In the genomic region with DNA sequence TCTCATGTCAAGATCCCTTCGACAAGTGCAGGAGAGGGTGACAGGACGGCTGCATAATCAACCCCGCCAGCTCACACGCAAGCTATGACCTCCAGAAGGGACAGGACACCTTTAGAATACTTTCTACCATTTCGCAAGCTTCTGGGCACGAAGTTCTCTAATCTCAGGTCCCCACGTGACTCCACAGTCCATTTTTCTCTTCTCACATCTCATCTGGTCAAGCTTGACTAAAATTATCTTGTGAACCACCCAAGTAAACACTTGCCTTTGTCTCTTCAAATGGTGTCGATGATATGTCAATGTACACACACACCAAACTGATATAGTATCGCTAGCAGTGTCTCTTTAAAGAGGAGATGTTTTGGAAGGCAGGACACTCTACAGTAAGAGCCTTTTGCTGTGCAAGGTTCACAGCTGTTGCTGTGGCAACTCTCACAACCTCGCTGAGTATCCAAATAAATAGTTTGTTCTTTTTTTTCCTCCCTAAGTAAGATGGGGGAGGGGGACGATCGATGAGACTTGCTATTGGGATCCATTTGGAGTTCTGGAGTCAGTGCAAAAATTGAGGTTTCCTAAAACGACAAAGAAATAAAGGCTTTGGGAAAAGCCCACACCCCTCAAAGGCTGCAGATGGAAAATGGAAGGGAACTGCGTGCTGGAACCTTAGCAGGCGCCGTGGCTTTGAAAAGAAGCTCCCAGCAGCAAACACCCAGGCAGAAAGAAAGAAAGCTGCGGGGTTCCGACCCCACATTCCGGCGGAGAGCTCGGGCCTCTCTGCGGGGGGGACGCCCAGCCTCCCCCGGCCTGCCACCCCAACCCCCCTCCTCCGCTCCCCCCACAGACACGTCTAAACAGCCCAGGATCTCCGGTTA, we compare ENCODE assay signal across 1 cellular context.
A peak's percentile ranks its signal among the peaks of the same experiment; 100 is the strongest.
TF ChIP-seq lines count a peak whose summit lies in the region.

No MANE protein-coding gene starts in this region.

TF ChIP-seq in HepG2, 621 proteins besides CTCF, POLR2A, EP300 and RAD21 (continued from another document):
- TF ChIP-seq, protein P1, sequence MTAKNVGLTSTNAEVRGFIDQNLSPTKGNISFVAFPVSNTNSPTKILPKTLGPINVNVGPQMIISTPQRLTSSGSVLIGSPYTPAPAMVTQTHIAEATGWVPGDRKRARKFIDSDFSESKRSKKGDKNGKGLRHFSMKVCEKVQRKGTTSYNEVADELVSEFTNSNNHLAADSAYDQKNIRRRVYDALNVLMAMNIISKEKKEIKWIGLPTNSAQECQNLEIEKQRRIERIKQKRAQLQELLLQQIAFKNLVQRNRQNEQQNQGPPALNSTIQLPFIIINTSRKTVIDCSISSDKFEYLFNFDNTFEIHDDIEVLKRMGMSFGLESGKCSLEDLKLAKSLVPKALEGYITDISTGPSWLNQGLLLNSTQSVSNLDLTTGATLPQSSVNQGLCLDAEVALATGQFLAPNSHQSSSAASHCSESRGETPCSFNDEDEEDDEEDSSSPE (CRISPR knock-in tag; IDR thresholded peaks at IDR 0.05), result no peak
- no peak for TF ChIP-seq NRL (CRISPR knock-in tag; IDR thresholded peaks at IDR 0.05; ENCODE audit: borderline replicate concordance)
- no peak for TF ChIP-seq LCORL (IDR thresholded peaks at IDR 0.05)
- TF ChIP-seq LCORL (CRISPR knock-in tag; IDR thresholded peaks at IDR 0.05), result peak; percentile 59
- TF ChIP-seq, protein P2, sequence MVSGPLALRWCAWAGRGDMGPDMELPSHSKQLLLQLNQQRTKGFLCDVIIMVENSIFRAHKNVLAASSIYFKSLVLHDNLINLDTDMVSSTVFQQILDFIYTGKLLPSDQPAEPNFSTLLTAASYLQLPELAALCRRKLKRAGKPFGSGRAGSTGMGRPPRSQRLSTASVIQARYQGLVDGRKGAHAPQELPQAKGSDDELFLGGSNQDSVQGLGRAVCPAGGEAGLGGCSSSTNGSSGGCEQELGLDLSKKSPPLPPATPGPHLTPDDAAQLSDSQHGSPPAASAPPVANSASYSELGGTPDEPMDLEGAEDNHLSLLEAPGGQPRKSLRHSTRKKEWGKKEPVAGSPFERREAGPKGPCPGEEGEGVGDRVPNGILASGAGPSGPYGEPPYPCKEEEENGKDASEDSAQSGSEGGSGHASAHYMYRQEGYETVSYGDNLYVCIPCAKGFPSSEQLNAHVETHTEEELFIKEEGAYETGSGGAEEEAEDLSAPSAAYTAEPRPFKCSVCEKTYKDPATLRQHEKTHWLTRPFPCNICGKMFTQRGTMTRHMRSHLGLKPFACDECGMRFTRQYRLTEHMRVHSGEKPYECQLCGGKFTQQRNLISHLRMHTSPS (CRISPR knock-in tag; IDR thresholded peaks at IDR 0.05; ENCODE audit: low read depth), result no peak
- TF ChIP-seq, protein P3, sequence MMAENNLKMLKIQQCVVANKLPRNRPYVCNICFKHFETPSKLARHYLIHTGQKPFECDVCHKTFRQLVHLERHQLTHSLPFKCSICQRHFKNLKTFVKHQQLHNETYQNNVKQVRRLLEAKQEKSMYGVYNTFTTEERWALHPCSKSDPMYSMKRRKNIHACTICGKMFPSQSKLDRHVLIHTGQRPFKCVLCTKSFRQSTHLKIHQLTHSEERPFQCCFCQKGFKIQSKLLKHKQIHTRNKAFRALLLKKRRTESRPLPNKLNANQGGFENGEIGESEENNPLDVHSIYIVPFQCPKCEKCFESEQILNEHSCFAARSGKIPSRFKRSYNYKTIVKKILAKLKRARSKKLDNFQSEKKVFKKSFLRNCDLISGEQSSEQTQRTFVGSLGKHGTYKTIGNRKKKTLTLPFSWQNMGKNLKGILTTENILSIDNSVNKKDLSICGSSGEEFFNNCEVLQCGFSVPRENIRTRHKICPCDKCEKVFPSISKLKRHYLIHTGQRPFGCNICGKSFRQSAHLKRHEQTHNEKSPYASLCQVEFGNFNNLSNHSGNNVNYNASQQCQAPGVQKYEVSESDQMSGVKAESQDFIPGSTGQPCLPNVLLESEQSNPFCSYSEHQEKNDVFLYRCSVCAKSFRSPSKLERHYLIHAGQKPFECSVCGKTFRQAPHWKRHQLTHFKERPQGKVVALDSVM (CRISPR knock-in tag; IDR thresholded peaks at IDR 0.05), result no peak
- TF ChIP-seq PHF5A (CRISPR knock-in tag; IDR thresholded peaks at IDR 0.05; ENCODE audit: low read depth, unreplicated experiment), result no peak
- no peak for TF ChIP-seq NR2F6 (IDR thresholded peaks at IDR 0.05)
- peak; percentile 57; the same call in 1 of the 2 replicates for TF ChIP-seq NR2F6 (CRISPR knock-in tag; IDR thresholded peaks at IDR 0.05)
- no peak for TF ChIP-seq ZNF33A (CRISPR knock-in tag; IDR thresholded peaks at IDR 0.05; ENCODE audit: borderline replicate concordance)
- TF ChIP-seq, protein P4, sequence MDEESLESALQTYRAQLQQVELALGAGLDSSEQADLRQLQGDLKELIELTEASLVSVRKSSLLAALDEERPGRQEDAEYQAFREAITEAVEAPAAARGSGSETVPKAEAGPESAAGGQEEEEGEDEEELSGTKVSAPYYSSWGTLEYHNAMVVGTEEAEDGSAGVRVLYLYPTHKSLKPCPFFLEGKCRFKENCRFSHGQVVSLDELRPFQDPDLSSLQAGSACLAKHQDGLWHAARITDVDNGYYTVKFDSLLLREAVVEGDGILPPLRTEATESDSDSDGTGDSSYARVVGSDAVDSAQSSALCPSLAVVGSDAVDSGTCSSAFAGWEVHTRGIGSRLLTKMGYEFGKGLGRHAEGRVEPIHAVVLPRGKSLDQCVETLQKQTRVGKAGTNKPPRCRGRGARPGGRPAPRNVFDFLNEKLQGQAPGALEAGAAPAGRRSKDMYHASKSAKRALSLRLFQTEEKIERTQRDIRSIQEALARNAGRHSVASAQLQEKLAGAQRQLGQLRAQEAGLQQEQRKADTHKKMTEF (CRISPR knock-in tag; IDR thresholded peaks at IDR 0.05), result 0 out of 2 replicates have a peak, but pooled peaks have one; percentile 26
- 0 out of 2 replicates have a peak, but pooled peaks have one; percentile 46 for TF ChIP-seq MEF2D (CRISPR knock-in tag; IDR thresholded peaks at IDR 0.05)
- TF ChIP-seq BCL6 (CRISPR knock-in tag; IDR thresholded peaks at IDR 0.05), result no peak
- TF ChIP-seq NFRKB (IDR thresholded peaks at IDR 0.05), result no peak
- TF ChIP-seq, protein P5, sequence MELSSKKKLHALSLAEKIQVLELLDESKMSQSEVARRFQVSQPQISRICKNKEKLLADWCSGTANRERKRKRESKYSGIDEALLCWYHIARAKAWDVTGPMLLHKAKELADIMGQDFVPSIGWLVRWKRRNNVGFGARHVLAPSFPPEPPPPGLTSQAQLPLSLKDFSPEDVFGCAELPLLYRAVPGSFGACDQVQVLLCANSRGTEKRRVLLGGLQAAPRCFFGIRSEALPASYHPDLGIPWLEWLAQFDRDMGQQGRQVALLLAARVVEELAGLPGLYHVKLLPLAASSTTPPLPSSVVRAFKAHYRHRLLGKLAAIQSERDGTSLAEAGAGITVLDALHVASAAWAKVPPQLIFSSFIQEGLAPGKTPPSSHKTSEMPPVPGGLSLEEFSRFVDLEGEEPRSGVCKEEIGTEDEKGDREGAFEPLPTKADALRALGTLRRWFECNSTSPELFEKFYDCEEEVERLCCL (CRISPR knock-in tag; IDR thresholded peaks at IDR 0.05; ENCODE audit: borderline replicate concordance), result no peak
- no peak for TF ChIP-seq ZSCAN9 (CRISPR knock-in tag; IDR thresholded peaks at IDR 0.05; ENCODE audit: borderline replicate concordance)
- TF ChIP-seq TARDBP (CRISPR knock-in tag; IDR thresholded peaks at IDR 0.05), result no peak
- no peak for TF ChIP-seq ZNF543 (CRISPR knock-in tag; IDR thresholded peaks at IDR 0.05)
- TF ChIP-seq, protein P6, sequence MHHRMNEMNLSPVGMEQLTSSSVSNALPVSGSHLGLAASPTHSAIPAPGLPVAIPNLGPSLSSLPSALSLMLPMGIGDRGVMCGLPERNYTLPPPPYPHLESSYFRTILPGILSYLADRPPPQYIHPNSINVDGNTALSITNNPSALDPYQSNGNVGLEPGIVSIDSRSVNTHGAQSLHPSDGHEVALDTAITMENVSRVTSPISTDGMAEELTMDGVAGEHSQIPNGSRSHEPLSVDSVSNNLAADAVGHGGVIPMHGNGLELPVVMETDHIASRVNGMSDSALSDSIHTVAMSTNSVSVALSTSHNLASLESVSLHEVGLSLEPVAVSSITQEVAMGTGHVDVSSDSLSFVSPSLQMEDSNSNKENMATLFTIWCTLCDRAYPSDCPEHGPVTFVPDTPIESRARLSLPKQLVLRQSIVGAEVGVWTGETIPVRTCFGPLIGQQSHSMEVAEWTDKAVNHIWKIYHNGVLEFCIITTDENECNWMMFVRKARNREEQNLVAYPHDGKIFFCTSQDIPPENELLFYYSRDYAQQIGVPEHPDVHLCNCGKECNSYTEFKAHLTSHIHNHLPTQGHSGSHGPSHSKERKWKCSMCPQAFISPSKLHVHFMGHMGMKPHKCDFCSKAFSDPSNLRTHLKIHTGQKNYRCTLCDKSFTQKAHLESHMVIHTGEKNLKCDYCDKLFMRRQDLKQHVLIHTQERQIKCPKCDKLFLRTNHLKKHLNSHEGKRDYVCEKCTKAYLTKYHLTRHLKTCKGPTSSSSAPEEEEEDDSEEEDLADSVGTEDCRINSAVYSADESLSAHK (CRISPR knock-in tag; IDR thresholded peaks at IDR 0.05; ENCODE audit: borderline replicate concordance), result no peak
- TF ChIP-seq, protein P7, sequence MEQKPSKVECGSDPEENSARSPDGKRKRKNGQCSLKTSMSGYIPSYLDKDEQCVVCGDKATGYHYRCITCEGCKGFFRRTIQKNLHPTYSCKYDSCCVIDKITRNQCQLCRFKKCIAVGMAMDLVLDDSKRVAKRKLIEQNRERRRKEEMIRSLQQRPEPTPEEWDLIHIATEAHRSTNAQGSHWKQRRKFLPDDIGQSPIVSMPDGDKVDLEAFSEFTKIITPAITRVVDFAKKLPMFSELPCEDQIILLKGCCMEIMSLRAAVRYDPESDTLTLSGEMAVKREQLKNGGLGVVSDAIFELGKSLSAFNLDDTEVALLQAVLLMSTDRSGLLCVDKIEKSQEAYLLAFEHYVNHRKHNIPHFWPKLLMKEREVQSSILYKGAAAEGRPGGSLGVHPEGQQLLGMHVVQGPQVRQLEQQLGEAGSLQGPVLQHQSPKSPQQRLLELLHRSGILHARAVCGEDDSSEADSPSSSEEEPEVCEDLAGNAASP (CRISPR knock-in tag; IDR thresholded peaks at IDR 0.05; ENCODE audit: borderline replicate concordance), result no peak; the same call in 1 of the 2 replicates
- no peak for TF ChIP-seq ZIK1 (CRISPR knock-in tag; IDR thresholded peaks at IDR 0.05; ENCODE audit: borderline replicate concordance, low read depth)
